ENCODE assay signal across 8 cellular contexts in genomic region chr22:43186272-43187170, GRCh38. TPM values are rescaled to one million over a fixed set of nuclear protein-coding genes. Genes with fewer than 3 reads are reported as not detected.
A peak's percentile ranks its signal among the peaks of the same experiment; 100 is the strongest.
DNase-seq lines count a peak whose midpoint lies in the region; ATAC-seq, FAIRE-seq and TF ChIP-seq lines count a peak whose summit lies in the region.

TTLL12 (minus strand) TSS chr22:43187134; CDS start chr22:43187069, 65 bp downstream.

- DNase-seq in CD4-positive, CD25-positive, alpha-beta regulatory T cell, result peak; percentile 61 to 67 (median 62)
- DNase-seq in HuH-7.5 (ENCODE audit: low spot score) (peak; percentile 66), UCSD-AML1 (lab: John Stamatoyannopoulos, UW; ENCODE audit: unreplicated experiment) (peak; percentile 59), bronchial epithelial cell (ENCODE audit: low read depth) (no peak), inferior parietal cortex (ENCODE audit: extremely low spot score) (peak; percentile 25), small intestine (peak; percentile 45), NCI-H187 treated with DMSO at 0.1 percent for 48 hours (lab: John Stamatoyannopoulos, UW) (no peak)

- H3K4me1 Mint-ChIP-seq in CD4-positive, CD25-positive, alpha-beta regulatory T cell, result peaks cover 3 to 32% (median 17%) of the 10 kb centered on the region in 4 donors

- peaks cover 12% of the 10 kb centered on the region for H3K27me3 Mint-ChIP-seq in CD4-positive, CD25-positive, alpha-beta regulatory T cell

- peaks cover 5% of the 10 kb centered on the region for H3K27me3 ChIP-seq in CD4-positive, CD25-positive, alpha-beta regulatory T cell (ENCODE audit: control insufficient read depth, insufficient read depth, low read length)
- H3K27me3 ChIP-seq in bronchial epithelial cell (ENCODE audit: control insufficient read depth, insufficient read depth, low read length) (no peaks in the 10 kb centered on the region), small intestine (ENCODE audit: control insufficient read depth in 2 of 2, insufficient read depth in 2 of 2, low read length in 2 of 2) (no peaks in the 10 kb centered on the region)

- H3K36me3 Mint-ChIP-seq in CD4-positive, CD25-positive, alpha-beta regulatory T cell, result peaks cover 3% of the 10 kb centered on the region

- peak within 1 kb of the TSS; percentile 96 to 99 (median 97) for H3K27ac Mint-ChIP-seq in CD4-positive, CD25-positive, alpha-beta regulatory T cell

- TF ChIP-seq CTCF in bronchial epithelial cell (IDR thresholded peaks at IDR 0.05; ENCODE audit: insufficient read depth, low read length, severe bottlenecking), result peak; percentile 7

- H3K4me1 ChIP-seq in CD4-positive, CD25-positive, alpha-beta regulatory T cell (ENCODE audit: control insufficient read depth, insufficient read depth, low read length, poor library complexity, severe bottlenecking), result peaks cover 17% of the 10 kb centered on the region
- H3K4me1 ChIP-seq in small intestine (ENCODE audit: control insufficient read depth in 2 of 2, insufficient read depth in 1 of 2, low read depth in 1 of 2, low read length in 1 of 2), result peaks cover 0 to 4% of the 10 kb centered on the region in 2 donors

- no peaks in the 10 kb centered on the region for H3K36me3 ChIP-seq in CD4-positive, CD25-positive, alpha-beta regulatory T cell (ENCODE audit: control insufficient read depth, insufficient read depth, low read length)
- H3K36me3 ChIP-seq in bronchial epithelial cell (ENCODE audit: control insufficient read depth, insufficient read depth, low read length) (peaks cover 12% of the 10 kb centered on the region), small intestine (ENCODE audit: control insufficient read depth in 2 of 2, insufficient read depth in 2 of 2, low read length in 2 of 2) (no peaks in the 10 kb centered on the region)

- peak within 1 kb of the TSS; percentile 79 for H3K4me3 ChIP-seq in CD4-positive, CD25-positive, alpha-beta regulatory T cell (ENCODE audit: low read depth, low read length)
- H3K4me3 ChIP-seq in bronchial epithelial cell (ENCODE audit: low read depth, low read length), result peak within 1 kb of the TSS; percentile 79
- peak within 1 kb of the TSS; percentile 54 to 75 for H3K4me3 ChIP-seq in small intestine (ENCODE audit: low read depth in 1 of 2, low read length in 2 of 2)

- H3K4me3 Mint-ChIP-seq in CD4-positive, CD25-positive, alpha-beta regulatory T cell, result peak within 1 kb of the TSS; percentile 83 to 92 (median 89)

- no peaks in the 10 kb centered on the region for H3K9me3 ChIP-seq in CD4-positive, CD25-positive, alpha-beta regulatory T cell (ENCODE audit: control insufficient read depth in 2 of 2, low read length in 2 of 2)
- no peaks in the 10 kb centered on the region for H3K9me3 ChIP-seq in small intestine (ENCODE audit: control insufficient read depth, low read depth)

- FAIRE-seq in bronchial epithelial cell (lab: Jason Lieb, UNC) (no peak), small intestine (lab: Jason Lieb, UNC) (no peak)

- ATAC-seq in CD4-positive, CD25-positive, alpha-beta regulatory T cell (ENCODE audit: low read depth in 2 of 2), result peak; percentile 21 to 35
- peak; percentile 41 for ATAC-seq in GM19395 (IDR thresholded peaks at IDR 0.05; ENCODE audit: unreplicated experiment)

- H3K27ac ChIP-seq in CD4-positive, CD25-positive, alpha-beta regulatory T cell (ENCODE audit: insufficient read depth, low read length, poor library complexity, severe bottlenecking), result peak within 1 kb of the TSS; percentile 99
- peak within 1 kb of the TSS; percentile 89 to 94 for H3K27ac ChIP-seq in small intestine (ENCODE audit: low read depth in 1 of 2, low read length in 1 of 2)

- peaks cover 0 to 2% (median 0%) of the 10 kb centered on the region in 7 donors for H3K9me3 Mint-ChIP-seq in CD4-positive, CD25-positive, alpha-beta regulatory T cell

- 1% methylated on average over 44 to 87 of the region's 87 CpGs for WGBS in small intestine, 3 donors

RNA-seq across cellular contexts. Expression of gene TTLL12, which starts in this region (rescaled TPM):
- 14.1 TPM for total RNA-seq in CD4-positive, CD25-positive, alpha-beta regulatory T cell
- 10 to 100 TPM; 20.8 to 23.7 (median 21.8) TPM for polyA plus RNA-seq in CD4-positive, CD25-positive, alpha-beta regulatory T cell
- 35.1 and 53.7 TPM in 2 replicates for total RNA-seq in bronchial epithelial cell
- polyA plus RNA-seq in small intestine, result 10 to 100 TPM; 19.7 to 60.6 (median 22.2) TPM

Comparison
In these comparisons a context has a peak if more than half of its experiments do, and no peak if none do; other contexts are left out.
1. DNase-seq: peak in CD4-positive, CD25-positive, alpha-beta regulatory T cell (3 of 3), HuH-7.5 (single experiment), UCSD-AML1 (single experiment), inferior parietal cortex (single experiment) and small intestine (single experiment); none in bronchial epithelial cell (single experiment) and NCI-H187 treated with DMSO at 0.1 percent for 48 hours (single experiment).
2. Peak in every context shown above with its lines, with median percentiles within 50 percentile points of each other: H3K4me3 ChIP-seq.